Comparison of ENCODE assay signal across 1 cellular context in the genomic region with DNA sequence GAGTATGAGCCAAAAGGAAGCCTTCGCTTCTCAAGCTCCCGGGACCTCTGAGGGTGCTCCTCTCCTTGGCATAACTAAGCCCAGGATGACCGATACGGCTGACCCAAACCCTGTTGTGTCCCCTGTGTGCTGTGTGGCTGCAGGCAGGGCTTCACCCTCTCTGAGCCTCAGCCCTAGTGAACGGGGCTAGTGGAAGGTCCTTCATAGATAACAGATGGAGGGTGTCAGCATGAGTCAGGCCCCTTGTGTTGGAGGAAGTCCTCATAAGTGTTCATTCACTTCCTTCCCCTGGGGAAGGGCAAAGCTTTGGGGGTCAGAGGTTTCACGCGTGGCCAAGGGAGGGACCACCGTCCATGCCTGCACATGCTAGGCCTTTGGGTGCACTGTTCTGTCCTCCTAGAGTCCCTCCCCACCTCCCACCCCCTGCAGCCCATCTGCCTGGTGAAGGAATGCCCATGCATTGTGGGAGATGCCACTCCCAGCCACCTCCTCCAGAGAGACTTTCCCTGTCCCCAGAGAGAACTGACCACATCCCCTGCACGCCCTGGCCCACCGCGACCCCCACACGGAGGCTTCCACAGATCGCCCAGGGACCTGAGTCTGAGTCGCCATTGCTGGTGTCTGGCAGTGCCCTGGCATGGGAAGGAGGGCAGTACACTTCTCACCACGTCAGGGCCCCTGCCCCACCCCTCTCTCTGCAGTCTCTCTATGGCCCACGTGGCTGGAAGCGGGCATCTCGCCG.
TF ChIP-seq lines count a peak whose summit lies in the region.

No MANE protein-coding gene starts in this region.

TF ChIP-seq in HEK293, 187 proteins besides CTCF, POLR2A, EP300 and RAD21 (continued from another document):
- TF ChIP-seq, protein P1, sequence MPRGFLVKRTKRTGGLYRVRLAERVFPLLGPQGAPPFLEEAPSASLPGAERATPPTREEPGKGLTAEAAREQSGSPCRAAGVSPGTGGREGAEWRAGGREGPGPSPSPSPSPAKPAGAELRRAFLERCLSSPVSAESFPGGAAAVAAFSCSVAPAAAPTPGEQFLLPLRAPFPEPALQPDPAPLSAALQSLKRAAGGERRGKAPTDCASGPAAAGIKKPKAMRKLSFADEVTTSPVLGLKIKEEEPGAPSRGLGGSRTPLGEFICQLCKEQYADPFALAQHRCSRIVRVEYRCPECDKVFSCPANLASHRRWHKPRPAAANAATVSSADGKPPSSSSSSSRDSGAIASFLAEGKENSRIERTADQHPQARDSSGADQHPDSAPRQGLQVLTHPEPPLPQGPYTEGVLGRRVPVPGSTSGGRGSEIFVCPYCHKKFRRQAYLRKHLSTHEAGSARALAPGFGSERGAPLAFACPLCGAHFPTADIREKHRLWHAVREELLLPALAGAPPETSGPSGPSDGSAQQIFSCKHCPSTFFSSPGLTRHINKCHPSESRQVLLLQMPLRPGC (tag by site-specific recombination; IDR thresholded peaks at IDR 0.05), result no peak
TF ChIP-seq in HEK293: peak in this region for 3.
